ENCODE assay signal across 15 cellular contexts in the genomic region with DNA sequence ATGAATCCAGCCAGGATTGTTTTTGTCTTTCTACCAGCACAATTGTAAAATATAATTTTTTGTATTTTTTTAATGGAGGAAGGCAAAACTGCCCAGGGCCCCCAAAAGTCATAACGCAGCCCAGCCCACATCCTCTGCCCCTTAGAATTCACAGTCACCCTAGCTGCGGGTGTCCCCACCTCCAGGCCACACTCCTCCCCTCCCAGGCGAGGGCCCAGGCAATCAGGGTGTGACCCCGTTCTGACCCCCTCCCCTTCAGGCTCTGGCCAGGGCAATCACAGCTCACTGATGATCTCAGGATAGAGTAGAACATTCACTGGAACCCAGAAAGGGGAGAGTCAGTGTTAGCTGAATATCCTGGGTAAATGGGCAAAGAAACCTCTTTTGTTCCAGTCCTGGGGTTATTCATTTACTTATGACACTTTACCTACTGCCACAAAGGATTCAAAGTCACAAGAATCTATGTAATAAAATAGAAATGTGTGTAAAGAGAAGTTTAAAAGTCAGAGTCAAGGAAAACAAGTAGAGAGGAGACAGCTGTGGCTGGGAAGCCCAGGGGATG.
"Had no signal": no experiment of that assay in that cellular context is flagged by ENCODE, and none has a peak within 500 bp of the region (broad histone marks: within the 10 kb centered on the region; RNA-seq: fewer than 3 reads in every experiment).

No MANE protein-coding gene starts in this region.

- H3K27ac Mint-ChIP-seq: mesothelial cell of epicardium had no signal

- H3K9me3 ChIP-seq: lower lobe of right lung, transverse colon had no signal

- ATAC-seq: activated T-cell treated with anti-CD3 and anti-CD28 coated beads, Interleukin-2, amount 50 U/mL, for 4 hours had no signal

- H3K4me3 ChIP-seq: lower lobe of right lung, neural progenitor cell, skin epidermis, transverse colon had no signal

- H3K36me3 Mint-ChIP-seq: mesothelial cell of epicardium had no signal

- H3K9me3 Mint-ChIP-seq: activated T-cell treated with anti-CD3 and anti-CD28 coated beads, Interleukin-2, amount 50 U/mL, for 4 hours; mesothelial cell of epicardium; neural progenitor cell had no signal

- H3K4me1 ChIP-seq: neural progenitor cell had no signal

- H3K27me3 ChIP-seq: neural progenitor cell, transverse colon had no signal

- H3K27ac ChIP-seq: neural progenitor cell, transverse colon had no signal

- H3K4me3 Mint-ChIP-seq: activated T-cell treated with anti-CD3 and anti-CD28 coated beads, Interleukin-2, amount 50 U/mL, for 4 hours; mesothelial cell of epicardium had no signal

- DNase-seq: activated effector memory CD4-positive, alpha-beta T cell treated with Interleukin-2 at 50 U/mL for 16 hours; activated naive CD4-positive, alpha-beta T cell treated with anti-CD3 and anti-CD28 coated beads, Interleukin-2, amount 50 U/mL, for 16 hours; activated T-cell treated with anti-CD3 and anti-CD28 coated beads, Interleukin-2, amount 50 U/mL, for 4 hours; foreskin fibroblast; lower lobe of right lung; retina; stimulated activated CD4-positive, alpha-beta T cell treated with anti-CD3 and anti-CD28 coated beads, Interleukin-15, amount 100 ng/mL, for 24 hours; stimulated activated CD4-positive, alpha-beta T cell treated with anti-CD3 and anti-CD28 coated beads, Interleukin-4, amount 100 ng/mL, for 24 hours; stimulated activated naive CD4-positive, alpha-beta T cell treated with Interleukin-2 at 50 U/mL for 16 hours; T-helper 1 cell; T1000; transverse colon had no signal
